In the genomic region with DNA sequence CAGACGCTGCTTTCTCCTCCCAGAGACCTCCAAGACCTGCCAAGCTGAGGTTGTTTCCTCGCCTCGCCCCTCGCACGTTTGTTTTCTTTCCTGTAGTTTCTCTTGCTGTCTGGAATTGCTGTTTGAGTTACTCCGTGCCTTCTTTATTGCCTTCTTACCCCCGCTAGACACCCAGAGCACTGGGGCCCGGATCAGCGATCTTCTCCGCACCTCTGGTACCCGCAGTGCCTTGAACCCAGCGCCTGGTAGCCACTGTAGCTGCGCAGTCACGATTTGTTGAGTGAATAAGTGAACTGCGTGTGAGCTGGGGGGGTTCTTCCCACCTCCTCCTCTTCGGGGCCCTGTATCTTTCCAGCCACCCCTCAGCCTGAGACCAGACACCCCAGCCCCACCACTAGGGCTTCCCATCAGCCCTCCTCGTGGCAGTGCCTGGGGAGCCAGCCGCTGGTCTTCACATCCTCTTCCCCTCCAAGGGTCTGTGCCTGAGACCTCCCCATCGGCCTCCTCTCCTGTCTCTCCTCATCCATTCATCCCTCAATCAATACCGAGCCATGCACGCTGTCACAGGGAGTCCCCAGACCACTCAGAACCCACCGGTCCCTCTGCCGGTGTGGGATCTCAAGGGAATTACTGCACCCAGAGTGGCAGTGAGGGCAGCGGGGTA, we compare ENCODE assay signal across 1 cellular context.
TF ChIP-seq lines count a peak whose summit lies in the region.

No MANE protein-coding gene starts in this region.

TF ChIP-seq in H1, 55 proteins besides CTCF, POLR2A, EP300 and RAD21:
- TF ChIP-seq SP1 (IDR thresholded peaks at IDR 0.05; ENCODE audit: low read depth, low read length) (no peak), SUZ12 (IDR thresholded peaks at IDR 0.05; ENCODE audit: low read length) (peak; percentile 47; the same call in 1 of the 2 replicates), RBBP5 (IDR thresholded peaks at IDR 0.05; ENCODE audit: borderline replicate concordance, low read depth, low read length) (0 out of 2 replicates have a peak, but pooled peaks have one; percentile 13), EZH2 (IDR thresholded peaks at IDR 0.05; ENCODE audit: low read depth, low read length, severe bottlenecking) (peak; percentile 55)
